Comparison of ENCODE assay signal across 21 cellular contexts in genomic region chr13:102328909-102329308, GRCh38.
A peak's percentile ranks its signal among the peaks of the same experiment; 100 is the strongest.
DNase-seq lines count a peak whose midpoint lies in the region; ATAC-seq and FAIRE-seq lines count a peak whose summit lies in the region.
"Had no signal": no experiment of that assay in that cellular context is flagged by ENCODE, and none has a peak within 500 bp of the region (broad histone marks: within the 10 kb centered on the region; RNA-seq: fewer than 3 reads in every experiment).

No MANE protein-coding gene starts in this region.

- FAIRE-seq in GM19239 (lab: Jason Lieb, UNC) = no peak
- FAIRE-seq: D721Med had no signal

- DNase-seq in OCI-M1 (lab: John Stamatoyannopoulos, UW) (peak; percentile 51), NCI-H2081 treated with DMSO at 0.1 percent for 48 hours (lab: John Stamatoyannopoulos, UW) (no peak), GM19239 (ENCODE audit: insufficient read length, low spot score) (no peak), cardiac septum (ENCODE audit: low spot score) (no peak)
- no peak for DNase-seq in stimulated activated naive CD4-positive, alpha-beta T cell (lab: John Stamatoyannopoulos, UW)
- DNase-seq: activated CD8-positive, alpha-beta T cell treated with anti-CD3 and anti-CD28 coated beads for 36 hours; activated naive CD8-positive, alpha-beta T cell treated with anti-CD3 and anti-CD28 coated beads, Interleukin-2, amount 10 ng/mL, durations not matched to agents 7 days and 5 days; GF-D8; GOT3; naive thymus-derived CD4-positive, alpha-beta T cell; NCI-H1417; Right ventricle myocardium superior; stimulated activated CD4-positive, alpha-beta T cell treated with anti-CD3 and anti-CD28 coated beads, Interleukin-4, amount 100 ng/mL, for 24 hours; stimulated activated CD8-positive, alpha-beta memory T cell treated with anti-CD3 and anti-CD28 coated beads, Interleukin-4, amount 100 ng/mL, for 48 hours; T-helper 1 cell; WERI-Rb-1 had no signal

- intact Hi-C loops in cardiac septum (cut with DNase I) = no loop called here

- ATAC-seq in GM18868 (IDR thresholded peaks at IDR 0.05; ENCODE audit: unreplicated experiment) = peak; percentile 63
- peak; percentile 78 for ATAC-seq in GM21367 (IDR thresholded peaks at IDR 0.05; ENCODE audit: unreplicated experiment)
- ATAC-seq in HG02970 (IDR thresholded peaks at IDR 0.05; ENCODE audit: low FRiP score, unreplicated experiment) = peak; percentile 55
- ATAC-seq: activated CD8-positive, alpha-beta T cell treated with anti-CD3 and anti-CD28 coated beads for 36 hours; gastroesophageal sphincter; naive thymus-derived CD4-positive, alpha-beta T cell had no signal
